ENCODE assay signal across 8 cellular contexts in the genomic region with DNA sequence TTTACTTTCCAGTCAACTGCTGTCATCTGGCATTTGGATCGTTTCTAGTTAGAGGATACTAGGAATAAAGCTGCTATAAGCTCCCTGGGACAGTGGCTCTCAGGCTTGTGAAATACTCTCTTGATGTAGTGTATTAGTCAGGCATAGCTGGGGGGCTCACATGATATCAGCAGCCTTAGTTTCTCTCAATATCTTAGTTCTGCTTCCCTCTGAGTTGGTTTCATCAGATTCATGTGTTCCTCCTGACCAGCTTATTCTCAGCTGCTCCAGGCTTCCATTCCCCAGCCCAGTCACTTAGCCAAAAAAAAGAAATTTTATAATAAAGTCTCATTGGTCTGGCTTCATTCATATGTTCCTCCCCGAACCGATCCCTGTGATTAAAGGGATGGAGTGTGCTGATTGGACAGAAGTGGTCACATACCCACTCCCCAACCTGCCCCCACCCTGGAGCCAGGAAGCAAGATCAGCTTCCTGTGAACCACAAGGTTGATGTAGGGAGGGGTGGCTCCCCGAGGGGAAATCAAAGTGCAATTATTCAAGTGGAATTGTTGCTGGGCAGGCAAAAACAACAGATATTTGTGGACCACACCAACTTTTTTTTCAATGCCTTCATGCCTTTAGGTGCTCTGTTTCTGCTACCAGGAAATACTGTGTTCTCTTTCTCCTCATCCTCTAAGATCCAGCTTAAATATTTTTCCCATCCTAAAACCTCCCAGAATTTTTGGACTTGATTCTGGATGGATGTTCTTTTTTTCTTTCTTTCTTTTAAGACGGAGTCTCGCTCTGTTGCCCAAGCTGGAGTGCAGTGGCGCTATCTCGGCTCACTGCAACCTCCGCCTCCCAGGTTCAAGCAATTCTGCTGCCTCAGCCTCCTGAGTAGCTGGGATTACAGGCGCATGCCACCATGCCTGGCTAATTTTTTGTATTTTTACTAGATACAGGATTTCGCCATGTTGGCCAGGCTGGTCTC. TPM values are rescaled to one million over a fixed set of nuclear protein-coding genes. Genes with fewer than 3 reads are reported as not detected.
DNase-seq lines count a peak whose midpoint lies in the region; ATAC-seq, FAIRE-seq and TF ChIP-seq lines count a peak whose summit lies in the region.

No MANE protein-coding gene starts in this region.

- intact Hi-C loops in psoas muscle (cut with DNase I) = no loop called here

- H3K36me3 ChIP-seq in psoas muscle (ENCODE audit: insufficient read depth in 1 of 2, low read depth in 1 of 2) = no peaks in the 10 kb centered on the region

- no peaks in the 10 kb centered on the region for H3K27me3 ChIP-seq in psoas muscle (ENCODE audit: insufficient read depth in 3 of 3, low read length in 2 of 3)

- DNase-seq in H4 (ENCODE audit: low spot score) = peak; percentile 63
- peak; percentile 25 for DNase-seq in SKM-1 (lab: John Stamatoyannopoulos, UW; ENCODE audit: unreplicated experiment)
- peak; percentile 66 for DNase-seq in glomerular visceral epithelial cell (ENCODE audit: extremely low spot score)
- peak; percentile 54 to 69 for DNase-seq in psoas muscle
- DNase-seq in RCC 7860 (ENCODE audit: low spot score) = no peak
- DNase-seq in NCI-H526 treated with DMSO at 0.1 percent for 48 hours (lab: John Stamatoyannopoulos, UW) = no peak
- DNase-seq in frontal cortex (ENCODE audit: low spot score in 2 of 2) = no peak

- ATAC-seq in psoas muscle (peak; percentile 34 to 71 (median 64)), HG03139 (IDR thresholded peaks at IDR 0.05; ENCODE audit: unreplicated experiment) (no peak)

- WGBS in psoas muscle, 3 donors = 58 to 61% (median 59%) methylated on average over 11 of the region's 11 CpGs

- no peak overlapping the region for H3K4me3 ChIP-seq in psoas muscle

- no peak for FAIRE-seq in RCC 7860 (lab: Jason Lieb, UNC)
- FAIRE-seq in frontal cortex (lab: Jason Lieb, UNC) = no peak

- no peaks in the 10 kb centered on the region for H3K9me3 ChIP-seq in psoas muscle

- H3K4me1 ChIP-seq in psoas muscle = peaks cover 5% of the 10 kb centered on the region

- peak overlapping the region; percentile 32 for H3K27ac ChIP-seq in psoas muscle

- no peak for TF ChIP-seq CTCF in psoas muscle (IDR thresholded peaks at IDR 0.05)

RNA-seq across cellular contexts. Expression of a gene that starts 11.2 kb away (rescaled TPM):
- total RNA-seq in H4 (2014; rRNA removed; shearing (Covaris generic)) = 13.3 and 15.4 TPM in 2 replicates
- 100 to 1,000 TPM in 2 of 4 donors, 10 to 100 TPM in 2; 49.3 to 284 (median 92.5) TPM for total RNA-seq in psoas muscle
- polyA plus RNA-seq in psoas muscle = 10 to 100 TPM; 32.0 to 75.3 (median 72.3) TPM
- 62.0 TPM for total RNA-seq in frontal cortex

Comparison
In these comparisons a context has a peak if more than half of its experiments do, and no peak if none do; other contexts are left out.
1. DNase-seq: peak in H4 (single experiment), SKM-1 (single experiment), glomerular visceral epithelial cell (single experiment) and psoas muscle (2 of 2); none in RCC 7860 (single experiment), NCI-H526 treated with DMSO at 0.1 percent for 48 hours (single experiment) and frontal cortex (0 of 2).